In genomic region chr1:201783067-201783466, GRCh38 we compare ENCODE assay signal across 22 cellular contexts. TPM values are rescaled to one million over a fixed set of nuclear protein-coding genes. Genes with fewer than 3 reads are reported as not detected.
DNase-seq lines count a peak whose midpoint lies in the region; ATAC-seq and TF ChIP-seq lines count a peak whose summit lies in the region.
"Had no signal": no experiment of that assay in that cellular context is flagged by ENCODE, and none has a peak within 500 bp of the region (broad histone marks: within the 10 kb centered on the region; RNA-seq: fewer than 3 reads in every experiment).

No MANE protein-coding gene starts in this region.

- intact Hi-C loops in left ventricle myocardium inferior (cut with micrococcal nuclease), result no loop called here
- intact Hi-C loops in cardiac septum (cut with DNase I), result no loop called here
- intact Hi-C loops in posterior vena cava (cut with DNase I), result no loop called here

- DNase-seq in left ventricle myocardium inferior, result no peak
- no peak for DNase-seq in cardiac septum (ENCODE audit: low spot score)
- DNase-seq in WERI-Rb-1, result no peak
- peak; percentile 63 for DNase-seq in fibroblast of the aortic adventitia (ENCODE audit: low read depth)
- no peak for DNase-seq in DMS114 treated with DMSO at 0.1 percent for 48 hours (lab: John Stamatoyannopoulos, UW; ENCODE audit: unreplicated experiment)
- DNase-seq in posterior vena cava (ENCODE audit: low spot score), result no peak
- DNase-seq: ACHN; activated naive CD4-positive, alpha-beta T cell treated with anti-CD3 and anti-CD28 coated beads, Interleukin-2, amount 50 U/mL, for 16 hours; aorta; central memory CD4-positive, alpha-beta T cell; DMS79 treated with DMSO at 0.1 percent for 48 hours; heart left ventricle; Karpas-422; MV-4-11; NCI-H187; NCI-H446; upper lobe of right lung had no signal

- H3K27ac ChIP-seq in left ventricle myocardium inferior (replicated peaks) (peak overlapping the region; percentile 78), WERI-Rb-1 (0 out of 2 replicates have a peak overlapping the region, but pooled peaks have one; percentile 5)
- H3K27ac ChIP-seq: BLaER1, neutrophil, skin epidermis, upper lobe of right lung had no signal

- H3K9me3 ChIP-seq in left ventricle myocardium inferior (replicated peaks), result no peaks in the 10 kb centered on the region
- H3K9me3 ChIP-seq in WERI-Rb-1 (ENCODE audit: severe bottlenecking), result no peaks in the 10 kb centered on the region
- H3K9me3 ChIP-seq: BLaER1, heart left ventricle, neutrophil, upper lobe of right lung had no signal

- ATAC-seq in HG02884 (IDR thresholded peaks at IDR 0.05; ENCODE audit: unreplicated experiment) (no peak), GM18873 (IDR thresholded peaks at IDR 0.05; ENCODE audit: low FRiP score, unreplicated experiment) (no peak)
- ATAC-seq: heart left ventricle, upper lobe of right lung had no signal

- no peak for TF ChIP-seq CTCF in left ventricle myocardium inferior (IDR thresholded peaks at IDR 0.05; ENCODE audit: borderline replicate concordance)
- no peak for TF ChIP-seq CTCF in WERI-Rb-1 (IDR thresholded peaks at IDR 0.05; ENCODE audit: low read depth, low read length)
- no peak for TF ChIP-seq CTCF in fibroblast of the aortic adventitia (IDR thresholded peaks at IDR 0.05; ENCODE audit: insufficient read depth, low read length)

- peaks cover 77% of the 10 kb centered on the region for H3K36me3 ChIP-seq in left ventricle myocardium inferior
- peaks cover 75% of the 10 kb centered on the region for H3K36me3 ChIP-seq in WERI-Rb-1
- H3K36me3 ChIP-seq: neutrophil had no signal

- no peaks in the 10 kb centered on the region for H3K27me3 ChIP-seq in left ventricle myocardium inferior (ENCODE audit: low read depth)
- no peaks in the 10 kb centered on the region for H3K27me3 ChIP-seq in WERI-Rb-1 (ENCODE audit: insufficient read depth, low read depth, severe bottlenecking)
- H3K27me3 ChIP-seq: BLaER1, heart left ventricle, neutrophil, upper lobe of right lung had no signal

- H3K4me3 ChIP-seq in left ventricle myocardium inferior, result no peak overlapping the region
- no peak overlapping the region for H3K4me3 ChIP-seq in WERI-Rb-1 (ENCODE audit: low read depth, low read length)
- H3K4me3 ChIP-seq in fibroblast of the aortic adventitia (ENCODE audit: low read depth, low read length), result no peak overlapping the region
- H3K4me3 ChIP-seq: BLaER1, heart left ventricle, skin epidermis, upper lobe of right lung had no signal

- H3K4me1 ChIP-seq in left ventricle myocardium inferior, result peaks cover 99% of the 10 kb centered on the region

RNA-seq across cellular contexts. Expression of gene IPO9, which starts 45.9 kb away (rescaled TPM):
- total RNA-seq in left ventricle myocardium inferior, result 20.1 TPM
- total RNA-seq in cardiac septum, result 24.7 TPM
- 14.8 and 29.2 TPM in 2 replicates for total RNA-seq in fibroblast of the aortic adventitia (ENCODE audit: low replicate concordance)
- total RNA-seq in posterior vena cava, result 10 to 100 TPM; 31.7 to 37.5 TPM
